In genomic region chr12:121196902-121197301, GRCh38 we compare ENCODE assay signal across 12 cellular contexts. TPM values are rescaled to one million over a fixed set of nuclear protein-coding genes. Genes with fewer than 3 reads are reported as not detected.
A peak's percentile ranks its signal among the peaks of the same experiment; 100 is the strongest.
DNase-seq lines count a peak whose midpoint lies in the region; ATAC-seq, FAIRE-seq and TF ChIP-seq lines count a peak whose summit lies in the region.
"Had no signal": no experiment of that assay in that cellular context is flagged by ENCODE, and none has a peak within 500 bp of the region (broad histone marks: within the 10 kb centered on the region; RNA-seq: fewer than 3 reads in every experiment).

No MANE protein-coding gene starts in this region.

- DNase-seq in right lobe of liver = no peak
- DNase-seq in HepG2 (ENCODE audit: low spot score) = no peak
- peak; percentile 65 for DNase-seq in OCI-M1 (lab: John Stamatoyannopoulos, UW)
- DNase-seq in erythroblast (lab: John Stamatoyannopoulos, UW) = peak; percentile 38 to 45
- DNase-seq in GM23248 = no peak
- DNase-seq: NCI-H1092 treated with DMSO at 0.1 percent for 48 hours, NCI-H69, T-helper 9 cell had no signal

- no peak for TF ChIP-seq RAD21 in HepG2 (CRISPR knock-in tag; IDR thresholded peaks at IDR 0.05)

- no peaks in the 10 kb centered on the region for H3K36me3 Mint-ChIP-seq in stimulated activated naive CD8-positive, alpha-beta T cell treated with anti-CD3 and anti-CD28 coated beads, Interleukin-15, Interleukin-2, amounts not matched to agents 100 ng/mL and 50 ng/mL, for 24 hours (ENCODE audit: low read depth)

- H3K9me3 Mint-ChIP-seq in stimulated activated naive CD8-positive, alpha-beta T cell treated with anti-CD3 and anti-CD28 coated beads, Interleukin-15, Interleukin-2, amounts not matched to agents 100 ng/mL and 50 ng/mL, for 24 hours = no peaks in the 10 kb centered on the region
- H3K9me3 Mint-ChIP-seq: activated T-helper 2 cell treated with anti-CD3 and anti-CD28 coated beads, Interferon-gamma antibody, Interleukin-2, Interleukin-4, amounts not matched to agents 10 μg/mL and 5 μg/mL and 100 μg/mL, durations not matched to agents 14 hours and 24 hours and 36 hours had no signal

- no peak for TF ChIP-seq EP300 in HepG2 (IDR thresholded peaks at IDR 0.05; ENCODE audit: low read depth in 2 of 2, low read length in 2 of 2)
- no peak for TF ChIP-seq EP300 in HepG2 (CRISPR knock-in tag; IDR thresholded peaks at IDR 0.05; ENCODE audit: borderline replicate concordance)

- ATAC-seq in right lobe of liver (peak; percentile 44 to 75 (median 64)), HepG2 (no peak), HG02623 (IDR thresholded peaks at IDR 0.05; ENCODE audit: unreplicated experiment) (no peak), GM18868 (IDR thresholded peaks at IDR 0.05; ENCODE audit: unreplicated experiment) (no peak)

- no peak for TF ChIP-seq CTCF in right lobe of liver (IDR thresholded peaks at IDR 0.05)
- TF ChIP-seq CTCF in HepG2 (CRISPR knock-in tag; IDR thresholded peaks at IDR 0.05) = no peak

- H3K27ac ChIP-seq in right lobe of liver = no peak overlapping the region
- H3K27ac ChIP-seq in HepG2 (ENCODE audit: extremely low read length, insufficient read depth, low read length) = no peak overlapping the region
- no peak overlapping the region for H3K27ac ChIP-seq in GM23248

- H3K4me2 ChIP-seq in HepG2 (ENCODE audit: low read depth, low read length) = no peak overlapping the region
- no peak overlapping the region for H3K4me2 ChIP-seq in GM23248 (ENCODE audit: unreplicated experiment)

- H4K20me1 ChIP-seq in HepG2 (ENCODE audit: insufficient read depth, low read length) (no peaks in the 10 kb centered on the region), GM23248 (ENCODE audit: insufficient read depth) (no peaks in the 10 kb centered on the region)

- H3K4me1 ChIP-seq in right lobe of liver = no peaks in the 10 kb centered on the region
- no peaks in the 10 kb centered on the region for H3K4me1 ChIP-seq in HepG2 (ENCODE audit: insufficient read depth, low read length)
- no peaks in the 10 kb centered on the region for H3K4me1 ChIP-seq in GM23248 (ENCODE audit: insufficient read depth)

- H3K27ac Mint-ChIP-seq in stimulated activated naive CD8-positive, alpha-beta T cell treated with anti-CD3 and anti-CD28 coated beads, Interleukin-15, Interleukin-2, amounts not matched to agents 100 ng/mL and 50 ng/mL, for 24 hours = peak overlapping the region; percentile 29
- H3K27ac Mint-ChIP-seq: activated T-helper 2 cell treated with anti-CD3 and anti-CD28 coated beads, Interferon-gamma antibody, Interleukin-2, Interleukin-4, amounts not matched to agents 10 μg/mL and 5 μg/mL and 100 μg/mL, durations not matched to agents 14 hours and 24 hours and 36 hours had no signal

- in situ Hi-C loops in HepG2 (cut with HindIII; ENCODE audit: extremely low pct_ligation_motif_present, low pct_unique_long_range_greater_than_20kb) = no loop called here
- in situ Hi-C loops in GM23248 (cut with MboI) = no loop called here

- intact Hi-C loops in right lobe of liver (cut with DNase I) = loop anchor here in 1 of 2 donors (10.0 kb wide), 1 partner anchor 52 kb away; no protein-coding TSS in a partner anchor
- intact Hi-C loops in HepG2 (cut with micrococcal nuclease; ENCODE audit: unreplicated experiment) = no loop called here

- no peaks in the 10 kb centered on the region for H3K27me3 Mint-ChIP-seq in stimulated activated naive CD8-positive, alpha-beta T cell treated with anti-CD3 and anti-CD28 coated beads, Interleukin-15, Interleukin-2, amounts not matched to agents 100 ng/mL and 50 ng/mL, for 24 hours

- H3K27me3 ChIP-seq in right lobe of liver (no peaks in the 10 kb centered on the region), HepG2 (ENCODE audit: control insufficient read depth in 1 of 2, insufficient read depth in 2 of 2, low read length in 2 of 2) (peaks cover 0 to 7% of the 10 kb centered on the region in 2 experiments; a peak in 1 of 5 replicates), GM23248 (replicated peaks; ENCODE audit: insufficient read depth) (no peaks in the 10 kb centered on the region; the same call in 1 of the 2 replicates)

- H3K9ac ChIP-seq in HepG2 (ENCODE audit: insufficient read depth, low read depth, low read length) (no peak overlapping the region), GM23248 (no peak overlapping the region)

- H3K9me2 ChIP-seq in GM23248 (ENCODE audit: insufficient read depth) = no peaks in the 10 kb centered on the region

- H3F3A ChIP-seq in GM23248 (ENCODE audit: insufficient read depth) = no peaks in the 10 kb centered on the region

- POLR2A ChIA-PET in HepG2 (lab: Yijun Ruan, JAX) = no interaction called here

- 40% methylated on average over 6 of the region's 6 CpGs for WGBS in right lobe of liver (ENCODE audit: insufficient coverage, low coverage, low lambda C conversion rate, missing lambda C conversion rate)
- WGBS in HepG2 (ENCODE audit: low lambda C conversion rate) = 46% methylated on average over 6 of the region's 6 CpGs
- WGBS in GM23248 (ENCODE audit: low coverage in 1 of 2, low lambda C conversion rate in 2 of 2, missing lambda C conversion rate in 2 of 2), 2 experiments = 78 to 81% methylated on average over 6 of the region's 6 CpGs

- H3K36me3 ChIP-seq in right lobe of liver (no peaks in the 10 kb centered on the region), HepG2 (replicated peaks in 1 of 2; ENCODE audit: control insufficient read depth in 1 of 2, insufficient read depth in 2 of 2, low read length in 2 of 2) (no peaks in the 10 kb centered on the region), GM23248 (ENCODE audit: low read depth) (no peaks in the 10 kb centered on the region)

- H2AFZ ChIP-seq in HepG2 (ENCODE audit: low read length) (no peak overlapping the region), GM23248 (no peak overlapping the region)

- BruUV-seq in HepG2 (replicated peaks; lab: Mats Ljungman, UMichigan) = no TSS peak

- peaks cover 12% of the 10 kb centered on the region for H3K4me1 Mint-ChIP-seq in stimulated activated naive CD8-positive, alpha-beta T cell treated with anti-CD3 and anti-CD28 coated beads, Interleukin-15, Interleukin-2, amounts not matched to agents 100 ng/mL and 50 ng/mL, for 24 hours (ENCODE audit: low read depth)

- H3K79me2 ChIP-seq in HepG2 (ENCODE audit: insufficient read depth, low read length) (no peaks in the 10 kb centered on the region), GM23248 (ENCODE audit: insufficient read depth) (no peaks in the 10 kb centered on the region)

- H3K9me3 ChIP-seq in right lobe of liver = no peaks in the 10 kb centered on the region
- no peaks in the 10 kb centered on the region for H3K9me3 ChIP-seq in HepG2 (ENCODE audit: low read length)
- no peaks in the 10 kb centered on the region for H3K9me3 ChIP-seq in GM23248 (ENCODE audit: low read depth)

- TF ChIP-seq POLR2A in right lobe of liver (IDR thresholded peaks at IDR 0.05) = no peak
- TF ChIP-seq POLR2A in HepG2 (IDR thresholded peaks at IDR 0.05; ENCODE audit: insufficient read depth in 1 of 2, low read depth in 2 of 2, low read length in 2 of 2) = no peak
- TF ChIP-seq POLR2A in erythroblast (IDR thresholded peaks at IDR 0.05; ENCODE audit: low read length) = no peak

- H3K4me3 ChIP-seq in right lobe of liver (no peak overlapping the region), HepG2 (replicated peaks in 1 of 3; ENCODE audit: insufficient read depth in 1 of 3, low read depth in 2 of 3, low read length in 3 of 3) (no peak overlapping the region), GM23248 (no peak overlapping the region)

- CTCF ChIA-PET in HepG2 (lab: Yijun Ruan, JAX; ENCODE audit: low intra/inter-chr PET ratio, low total read pairs) = no interaction called here

- FAIRE-seq in HepG2 (lab: Jason Lieb, UNC) = no peak

- H3K4me3 Mint-ChIP-seq in stimulated activated naive CD8-positive, alpha-beta T cell treated with anti-CD3 and anti-CD28 coated beads, Interleukin-15, Interleukin-2, amounts not matched to agents 100 ng/mL and 50 ng/mL, for 24 hours = no peak overlapping the region

TF ChIP-seq in HepG2, 621 proteins besides CTCF, POLR2A, EP300 and RAD21 (continues in another document):
- TF ChIP-seq ZNF740 (CRISPR knock-in tag; IDR thresholded peaks at IDR 0.05) (no peak), BCL6 (CRISPR knock-in tag; IDR thresholded peaks at IDR 0.05) (no peak), ZNF44 (CRISPR knock-in tag; IDR thresholded peaks at IDR 0.05) (no peak), WIZ (CRISPR knock-in tag; IDR thresholded peaks at IDR 0.05) (no peak), ZNF75D (CRISPR knock-in tag; IDR thresholded peaks at IDR 0.05; ENCODE audit: borderline replicate concordance) (no peak), JUN (CRISPR knock-in tag; IDR thresholded peaks at IDR 0.05) (no peak)

RNA-seq across cellular contexts. Expression of gene P2RX4, which starts 13.0 kb away (rescaled TPM):
- 10 to 100 TPM; 11.5 to 79.7 (median 21.9) TPM for total RNA-seq in right lobe of liver
- 9.5 and 13.8 TPM in 2 replicates for total RNA-seq in HepG2 (2016; rRNA removed; fragmentation: Illumina TruSeq; extraction: Trizol)
- 10.0 and 12.3 TPM in 2 replicates for total RNA-seq in HepG2 (2016; cell fraction: cytosol; rRNA removed; fragmentation: Illumina TruSeq; extraction: Trizol; ENCODE audit: low read depth)
- 8.9 and 14.2 TPM in 2 replicates for total RNA-seq in HepG2 (2016; cell fraction: insoluble cytoplasmic fraction; rRNA removed; fragmentation: Illumina TruSeq; extraction: Trizol)
- 9.6 and 14.1 TPM in 2 replicates for total RNA-seq in HepG2 (2016; cell fraction: membrane; rRNA removed; fragmentation: Illumina TruSeq; extraction: Trizol)
- 15.1 and 21.0 TPM in 2 replicates for total RNA-seq in HepG2 (2016; cell fraction: nucleus; rRNA removed; fragmentation: Illumina TruSeq; extraction: Trizol)
- 30.8 and 40.8 TPM in 2 replicates for polyA plus RNA-seq in HepG2 (2011; rRNA removed)
- 48.0 and 49.3 TPM in 2 replicates for polyA plus RNA-seq in HepG2 (2011; cell fraction: cytosol; rRNA removed)
- polyA plus RNA-seq in HepG2 (2011; cell fraction: nucleus; rRNA removed) = 46.2 and 52.0 TPM in 2 replicates
- polyA plus RNA-seq in HepG2 (2012) = 14.9 and 23.1 TPM in 2 replicates
- polyA plus RNA-seq in HepG2 (2016; cell fraction: cytosol; fragmentation: Illumina TruSeq; extraction: Trizol; ENCODE audit: low read depth) = 11.3 and 12.5 TPM in 2 replicates
- 9.2 and 9.3 TPM in 2 replicates for polyA plus RNA-seq in HepG2 (2016; cell fraction: insoluble cytoplasmic fraction; fragmentation: Illumina TruSeq; extraction: Trizol; ENCODE audit: low read depth)
- 10.7 and 12.6 TPM in 2 replicates for polyA plus RNA-seq in HepG2 (2016; cell fraction: membrane; fragmentation: Illumina TruSeq; extraction: Trizol; ENCODE audit: low read depth)
- polyA plus RNA-seq in HepG2 (2016; cell fraction: nucleus; fragmentation: Illumina TruSeq; extraction: Trizol; ENCODE audit: insufficient read depth, low read depth) = 24.7 and 29.5 TPM in 2 replicates
- 7.1 and 38.6 TPM in 2 replicates for polyA minus RNA-seq in HepG2 (2011; rRNA and poly(A)+ RNA removed; ENCODE audit: low replicate concordance)
- 14.3 and 14.6 TPM in 2 replicates for polyA minus RNA-seq in HepG2 (2011; cell fraction: cytosol; rRNA and poly(A)+ RNA removed)
- 19.2 and 26.5 TPM in 2 replicates for polyA minus RNA-seq in HepG2 (2011; cell fraction: nucleus; rRNA and poly(A)+ RNA removed)
- 27.9 and 52.0 TPM in 2 replicates for total RNA-seq in GM23248 (2014; rRNA removed; shearing (Covaris generic))
- 18.5 TPM in 2 replicates for polyA plus RNA-seq in GM23248 (2016; fragmentation: Nextera tagmentation; extraction: Ambion mirVana)

Comparison
In these comparisons a context has a peak if more than half of its experiments do, and no peak if none do; other contexts are left out.
1. ATAC-seq: peak in right lobe of liver (4 of 4); none in HepG2 (single experiment), HG02623 (single experiment) and GM18868 (single experiment).
2. DNase-seq: peak in OCI-M1 (single experiment) and erythroblast (2 of 2); none in right lobe of liver (0 of 3), HepG2 (single experiment) and GM23248 (single experiment).